ENCODE assay signal across 1 cellular context in the genomic region with DNA sequence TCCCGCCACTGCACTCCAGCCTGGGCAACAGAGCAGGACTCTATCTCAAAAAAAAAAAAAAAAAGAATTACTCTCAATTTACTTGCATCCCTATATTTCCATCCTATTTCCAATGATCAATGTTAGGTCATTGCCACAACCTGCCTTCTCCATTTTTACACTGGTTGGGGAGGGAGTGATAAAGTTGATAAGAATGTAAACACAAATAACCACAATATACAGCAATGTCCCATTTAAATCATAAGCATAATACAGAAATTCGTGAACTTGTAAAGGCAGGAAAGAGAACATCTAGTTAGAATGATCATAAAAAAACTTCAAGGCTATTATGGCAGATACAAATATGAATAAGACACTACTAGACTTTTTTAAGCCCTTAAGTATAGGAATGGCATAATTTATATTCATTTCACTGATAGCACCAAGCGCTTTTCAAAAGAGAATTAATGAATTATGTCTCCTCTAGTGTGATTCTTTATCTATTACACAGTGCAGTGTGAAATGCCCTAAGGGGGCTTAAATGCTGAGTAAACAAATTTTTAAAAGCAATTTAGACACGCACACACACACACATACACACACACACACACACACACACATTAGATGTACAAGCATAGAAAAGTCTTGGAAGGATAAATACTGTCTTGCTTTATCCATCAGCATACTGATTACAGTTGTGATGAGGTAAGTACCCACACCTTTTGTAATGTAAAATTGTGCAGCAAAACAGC.
TF ChIP-seq lines count a peak whose summit lies in the region.

No MANE protein-coding gene starts in this region.

TF ChIP-seq in HepG2, 621 proteins besides CTCF, POLR2A, EP300 and RAD21:
- TF ChIP-seq ZNF616 (CRISPR knock-in tag; IDR thresholded peaks at IDR 0.05; ENCODE audit: low read depth) (no peak), PHF20 (CRISPR knock-in tag; IDR thresholded peaks at IDR 0.05) (no peak), MAFF (IDR thresholded peaks at IDR 0.05; ENCODE audit: low read depth, low read length) (peak; percentile 92), MAFK (conservative IDR thresholded peaks at IDR 0.05 in 1 of 2, IDR thresholded peaks at IDR 0.05 in 1 of 2; ENCODE audit: low read length in 2 of 2) (peak; percentile 94 to 96)
- TF ChIP-seq, protein P1, sequence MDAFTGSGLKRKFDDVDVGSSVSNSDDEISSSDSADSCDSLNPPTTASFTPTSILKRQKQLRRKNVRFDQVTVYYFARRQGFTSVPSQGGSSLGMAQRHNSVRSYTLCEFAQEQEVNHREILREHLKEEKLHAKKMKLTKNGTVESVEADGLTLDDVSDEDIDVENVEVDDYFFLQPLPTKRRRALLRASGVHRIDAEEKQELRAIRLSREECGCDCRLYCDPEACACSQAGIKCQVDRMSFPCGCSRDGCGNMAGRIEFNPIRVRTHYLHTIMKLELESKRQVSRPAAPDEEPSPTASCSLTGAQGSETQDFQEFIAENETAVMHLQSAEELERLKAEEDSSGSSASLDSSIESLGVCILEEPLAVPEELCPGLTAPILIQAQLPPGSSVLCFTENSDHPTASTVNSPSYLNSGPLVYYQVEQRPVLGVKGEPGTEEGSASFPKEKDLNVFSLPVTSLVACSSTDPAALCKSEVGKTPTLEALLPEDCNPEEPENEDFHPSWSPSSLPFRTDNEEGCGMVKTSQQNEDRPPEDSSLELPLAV (CRISPR knock-in tag; conservative IDR thresholded peaks at IDR 0.05; ENCODE audit: low read depth) = no peak
- TF ChIP-seq, protein P2, sequence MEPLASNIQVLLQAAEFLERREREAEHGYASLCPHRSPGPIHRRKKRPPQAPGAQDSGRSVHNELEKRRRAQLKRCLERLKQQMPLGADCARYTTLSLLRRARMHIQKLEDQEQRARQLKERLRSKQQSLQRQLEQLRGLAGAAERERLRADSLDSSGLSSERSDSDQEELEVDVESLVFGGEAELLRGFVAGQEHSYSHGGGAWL (CRISPR knock-in tag; IDR thresholded peaks at IDR 0.05) = no peak
TF ChIP-seq in HepG2: peak in this region for 2.
